Comparison of ENCODE assay signal across 18 cellular contexts in genomic region chr2:1965726-1966125, GRCh38.
DNase-seq lines count a peak whose midpoint lies in the region; ATAC-seq and TF ChIP-seq lines count a peak whose summit lies in the region.
"Had no signal": no experiment of that assay in that cellular context is flagged by ENCODE, and none has a peak within 500 bp of the region (broad histone marks: within the 10 kb centered on the region; RNA-seq: fewer than 3 reads in every experiment).

No MANE protein-coding gene starts in this region.

- H3K79me2 ChIP-seq in H9 (ENCODE audit: insufficient read depth, low read length), result no peaks in the 10 kb centered on the region

- H3K18ac ChIP-seq in H9 (ENCODE audit: insufficient read length, low read depth, low read length) (peak overlapping the region; percentile 3), mesenchymal stem cell (ENCODE audit: low read depth in 1 of 2, low read length in 2 of 2) (no peak overlapping the region)

- H3K9ac ChIP-seq in BLaER1 (no peak overlapping the region), H9 (ENCODE audit: extremely low read depth, insufficient read length, low read length) (no peak overlapping the region), mesenchymal stem cell (ENCODE audit: low read length) (no peak overlapping the region)

- H4K20me1 ChIP-seq in BLaER1, result no peaks in the 10 kb centered on the region
- no peaks in the 10 kb centered on the region for H4K20me1 ChIP-seq in H9 (ENCODE audit: control insufficient read depth, insufficient read depth, insufficient read length)

- H3K23me2 ChIP-seq in H9 (ENCODE audit: insufficient read length, low read depth, low read length, poor library complexity, severe bottlenecking), result no peaks in the 10 kb centered on the region

- TF ChIP-seq CTCF in H9 (conservative IDR thresholded peaks at IDR 0.05), result no peak

- H2BK20ac ChIP-seq in H9 (ENCODE audit: low read depth, low read length, poor library complexity, severe bottlenecking), result no peak overlapping the region

- H3K4me3 ChIP-seq in BLaER1 (no peak overlapping the region), mesenchymal stem cell (ENCODE audit: insufficient read depth in 1 of 2, low read depth in 1 of 2, low read length in 2 of 2) (peak overlapping the region in 1 of 2 experiments; percentile 3), aorta (ENCODE audit: low read length in 2 of 2) (no peak overlapping the region)
- H3K4me3 ChIP-seq: GM12878 had no signal

- no peak overlapping the region for H3K4me3 Mint-ChIP-seq in H9
- H3K4me3 Mint-ChIP-seq: CD4-positive, CD25-positive, alpha-beta regulatory T cell; CD8-positive, alpha-beta memory T cell had no signal

- H3K27ac Mint-ChIP-seq in H9, result no peak overlapping the region
- H3K27ac Mint-ChIP-seq: CD4-positive, CD25-positive, alpha-beta regulatory T cell had no signal

- H3K27me3 ChIP-seq in BLaER1 (no peaks in the 10 kb centered on the region), H9 (ENCODE audit: insufficient read depth, low read length) (no peaks in the 10 kb centered on the region), mesenchymal stem cell (ENCODE audit: control insufficient read depth in 1 of 2, insufficient read depth in 1 of 2, low read length in 2 of 2) (peaks cover 0 to 15% of the 10 kb centered on the region in 2 experiments), aorta (ENCODE audit: control insufficient read depth in 1 of 2, insufficient read depth in 2 of 2, low read length in 1 of 2) (no peaks in the 10 kb centered on the region)

- no peak for DNase-seq in H9
- no peak for DNase-seq in mesenchymal stem cell
- DNase-seq in aorta, result no peak
- no peak for DNase-seq in posterior vena cava (ENCODE audit: low spot score)
- DNase-seq: 8988T; C1 segment of cervical spinal cord; CD4-positive, CD25-positive, alpha-beta regulatory T cell; CD8-positive, alpha-beta memory T cell; COR-L47; DMS 273 treated with DMSO at 0.1 percent for 48 hours; DMS53; DND-41; EL; H7 had no signal

- H2BK15ac ChIP-seq in H9 (ENCODE audit: low read depth, low read length), result no peak overlapping the region
- H2BK15ac ChIP-seq in mesenchymal stem cell (ENCODE audit: low read depth, poor library complexity, severe bottlenecking), result no peak overlapping the region

- no peak overlapping the region for H2AFZ ChIP-seq in H9 (ENCODE audit: low read length)
- no peak overlapping the region for H2AFZ ChIP-seq in mesenchymal stem cell (ENCODE audit: low read depth, low read length)

- H3K9me3 ChIP-seq in BLaER1 (peaks cover 12% of the 10 kb centered on the region; the same call in 1 of the 2 replicates), H9 (ENCODE audit: control insufficient read depth, low read depth, low read length) (no peaks in the 10 kb centered on the region), mesenchymal stem cell (ENCODE audit: control insufficient read depth, low read length) (no peaks in the 10 kb centered on the region), aorta (ENCODE audit: control insufficient read depth, low read length) (no peaks in the 10 kb centered on the region)

- H2AK5ac ChIP-seq in H9 (ENCODE audit: insufficient read length, low read length) (no peak overlapping the region), mesenchymal stem cell (ENCODE audit: low read length, severe bottlenecking) (peak overlapping the region; percentile 53)

- H3K4me1 ChIP-seq in BLaER1 (peaks cover 72% of the 10 kb centered on the region), H9 (ENCODE audit: insufficient read depth, low read length) (peaks cover 3% of the 10 kb centered on the region; the same call in 1 of the 2 replicates), mesenchymal stem cell (ENCODE audit: control insufficient read depth, insufficient read depth, low read depth, low read length) (peaks cover 23% of the 10 kb centered on the region), aorta (ENCODE audit: control insufficient read depth in 1 of 2, insufficient read depth in 2 of 2, low read length in 2 of 2) (no peaks in the 10 kb centered on the region)

- peaks cover 19 to 27% of the 10 kb centered on the region in 2 experiments for H3K4me1 Mint-ChIP-seq in H9
- H3K4me1 Mint-ChIP-seq: CD4-positive, CD25-positive, alpha-beta regulatory T cell; CD8-positive, alpha-beta memory T cell had no signal

- H3K36me3 ChIP-seq in BLaER1 (no peaks in the 10 kb centered on the region), mesenchymal stem cell (ENCODE audit: control insufficient read depth in 1 of 2, insufficient read depth in 2 of 2, low read depth in 1 of 2, low read length in 2 of 2) (no peaks in the 10 kb centered on the region), aorta (ENCODE audit: control insufficient read depth in 1 of 2, insufficient read depth in 2 of 2, low read length in 1 of 2) (no peaks in the 10 kb centered on the region)

- H3K23ac ChIP-seq in H9 (ENCODE audit: insufficient read length, low read depth, low read length) (no peak overlapping the region), mesenchymal stem cell (ENCODE audit: low read length in 2 of 2) (no peak overlapping the region)

- WGBS in H9 (ENCODE audit: extremely low coverage, insufficient read length, low lambda C conversion rate), result no CpG with 5 or more reads among the region's 12 CpGs
- 83% methylated on average over 12 of the region's 12 CpGs for WGBS in mesenchymal stem cell
- 91 to 94% methylated on average over 12 of the region's 12 CpGs for WGBS in aorta, 2 donors

- H2BK12ac ChIP-seq in H9 (ENCODE audit: insufficient read length, low read depth, low read length) (no peak overlapping the region), mesenchymal stem cell (ENCODE audit: low read length in 2 of 2) (no peak overlapping the region)

- peak overlapping the region; percentile 31 for H3K4me2 ChIP-seq in BLaER1
- no peak overlapping the region for H3K4me2 ChIP-seq in H9 (ENCODE audit: insufficient read depth, insufficient read length, low read length)
- H3K4me2 ChIP-seq in mesenchymal stem cell (ENCODE audit: low read length, poor library complexity, severe bottlenecking), result no peak overlapping the region

- no peaks in the 10 kb centered on the region for H3K36me3 Mint-ChIP-seq in H9 (ENCODE audit: insufficient read depth in 1 of 3, low read depth in 3 of 3)
- H3K36me3 Mint-ChIP-seq: CD4-positive, CD25-positive, alpha-beta regulatory T cell; CD8-positive, alpha-beta memory T cell had no signal

- no peak overlapping the region for H3T11ph ChIP-seq in H9 (ENCODE audit: low read length)

- H3K14ac ChIP-seq in H9 (ENCODE audit: insufficient read depth, low read length) (no peak overlapping the region; the same call in 1 of the 2 replicates), mesenchymal stem cell (ENCODE audit: low read length in 2 of 2) (no peak overlapping the region)

- peak; percentile 9 for ATAC-seq in aorta (ENCODE audit: low FRiP score)
- no peak for ATAC-seq in HG03378 (IDR thresholded peaks at IDR 0.05; ENCODE audit: unreplicated experiment)
- no peak for ATAC-seq in GM21737 (IDR thresholded peaks at IDR 0.05; ENCODE audit: unreplicated experiment)
- ATAC-seq: GM12878 had no signal

- H3K79me1 ChIP-seq in H9 (ENCODE audit: insufficient read depth, low read depth, low read length, poor library complexity, severe bottlenecking) (no peaks in the 10 kb centered on the region), mesenchymal stem cell (replicated peaks; ENCODE audit: low read length, poor library complexity, severe bottlenecking) (no peaks in the 10 kb centered on the region)

- no peaks in the 10 kb centered on the region; a peak in 1 of 5 replicates for H3K9me3 Mint-ChIP-seq in H9

- H3K27ac ChIP-seq in BLaER1 (no peak overlapping the region), H9 (ENCODE audit: insufficient read length, low read depth, low read length) (no peak overlapping the region), mesenchymal stem cell (ENCODE audit: low read length, poor library complexity, severe bottlenecking) (no peak overlapping the region), aorta (ENCODE audit: low read depth in 1 of 2, low read length in 2 of 2) (no peak overlapping the region)

- H4K5ac ChIP-seq in H9 (ENCODE audit: insufficient read length, low read depth, low read length), result no peak overlapping the region

- H3K4ac ChIP-seq in H9 (ENCODE audit: low read depth, low read length) (no peak overlapping the region), mesenchymal stem cell (ENCODE audit: low read depth in 1 of 2, low read length in 2 of 2) (no peak overlapping the region)

- no peak overlapping the region for H4K91ac ChIP-seq in H9 (ENCODE audit: insufficient read length, low read depth, low read length)
- no peak overlapping the region for H4K91ac ChIP-seq in mesenchymal stem cell (ENCODE audit: low read length)

- peaks cover 2% of the 10 kb centered on the region for H3K27me3 Mint-ChIP-seq in H9 (ENCODE audit: low read depth)
- H3K27me3 Mint-ChIP-seq: CD4-positive, CD25-positive, alpha-beta regulatory T cell had no signal

- H4K8ac ChIP-seq in H9 (replicated peaks; ENCODE audit: insufficient read length, low read depth, low read length) (no peak overlapping the region), mesenchymal stem cell (ENCODE audit: low read length) (no peak overlapping the region)

- intact Hi-C loops in aorta (cut with DNase I), result no loop called here
- intact Hi-C loops in posterior vena cava (cut with DNase I), result no loop called here

- H2BK5ac ChIP-seq in H9 (ENCODE audit: insufficient read length, low read length) (no peak overlapping the region), mesenchymal stem cell (ENCODE audit: low read depth, low read length, poor library complexity, severe bottlenecking) (no peak overlapping the region)

- no peak overlapping the region for H2BK120ac ChIP-seq in H9 (ENCODE audit: low read depth, low read length, poor library complexity, severe bottlenecking)
- no peak overlapping the region for H2BK120ac ChIP-seq in mesenchymal stem cell (ENCODE audit: low read depth, low read length)

- no peak overlapping the region for H3K56ac ChIP-seq in H9 (ENCODE audit: insufficient read length, low read depth, low read length)
